ENCODE assay signal across 21 cellular contexts in the genomic region with DNA sequence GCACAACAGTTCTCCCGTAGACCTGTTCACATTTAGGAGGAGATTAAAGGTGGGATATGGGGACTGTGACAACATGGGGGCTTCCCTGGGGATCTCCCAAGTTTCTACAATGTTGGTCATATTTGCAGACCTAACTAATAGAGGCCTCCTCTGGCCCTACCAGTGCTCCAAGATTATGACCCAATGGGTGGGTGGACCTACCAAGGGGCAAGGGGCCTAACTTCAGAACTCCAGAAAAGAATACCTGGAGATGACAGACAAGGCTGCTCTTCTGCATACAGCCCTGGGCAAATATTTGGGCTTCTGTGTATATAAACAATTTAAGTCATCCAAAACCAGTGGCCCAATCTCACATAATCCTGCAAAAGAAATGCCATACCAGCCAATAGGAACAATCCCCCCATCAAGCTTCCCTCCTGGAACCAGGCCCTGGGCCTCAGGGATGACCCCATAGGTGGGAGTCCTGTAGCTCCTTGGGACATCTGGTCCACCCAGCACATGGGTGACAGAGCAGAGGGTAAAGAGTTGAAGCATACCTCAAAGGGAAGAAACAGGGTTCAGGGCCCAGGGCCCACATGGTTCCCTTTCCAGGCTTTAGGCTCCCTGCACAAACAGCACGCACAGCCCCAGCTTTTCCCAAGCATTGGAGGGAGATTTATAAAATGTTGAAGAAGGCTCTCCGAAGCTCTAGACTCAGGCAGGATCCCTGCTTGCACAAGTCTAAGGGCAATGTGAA.
DNase-seq lines count a peak whose midpoint lies in the region; FAIRE-seq and TF ChIP-seq lines count a peak whose summit lies in the region.
"Had no signal": no experiment of that assay in that cellular context is flagged by ENCODE, and none has a peak within 500 bp of the region (broad histone marks: within the 10 kb centered on the region; RNA-seq: fewer than 3 reads in every experiment).

No MANE protein-coding gene starts in this region.

- no peak overlapping the region for H3K4ac ChIP-seq in neuronal stem cell (ENCODE audit: low read length)

- no peak overlapping the region for H3K9ac ChIP-seq in kidney (ENCODE audit: low read length in 2 of 2)
- no peak overlapping the region for H3K9ac ChIP-seq in neuronal stem cell (ENCODE audit: low read depth, low read length, poor library complexity)
- H3K9ac ChIP-seq: GM23248 had no signal

- no peak overlapping the region for H4K91ac ChIP-seq in neuronal stem cell (ENCODE audit: low read depth, low read length, poor library complexity)

- no peaks in the 10 kb centered on the region for H3K79me1 ChIP-seq in neuronal stem cell (ENCODE audit: low read depth, low read length)

- H3K27ac ChIP-seq in kidney (ENCODE audit: low read depth in 2 of 2, low read length in 2 of 2): no peak overlapping the region
- no peak overlapping the region for H3K27ac ChIP-seq in neuronal stem cell (replicated peaks; ENCODE audit: low read length)
- no peak overlapping the region for H3K27ac ChIP-seq in dorsolateral prefrontal cortex
- H3K27ac ChIP-seq: GM23248 had no signal

- intact Hi-C loops in kidney (cut with DNase I): no loop called here
- intact Hi-C loops in dorsolateral prefrontal cortex (cut with DNase I): no loop called here

- H2BK15ac ChIP-seq in neuronal stem cell (ENCODE audit: low read length): no peak overlapping the region

- no peaks in the 10 kb centered on the region for H3K36me3 ChIP-seq in kidney (ENCODE audit: control insufficient read depth in 1 of 2, insufficient read depth in 2 of 2, low read length in 2 of 2)
- H3K36me3 ChIP-seq in neuronal stem cell (replicated peaks in 1 of 2; ENCODE audit: control insufficient read depth in 2 of 2, insufficient read depth in 2 of 2, low read length in 2 of 2): no peaks in the 10 kb centered on the region
- H3K36me3 ChIP-seq: BE2C, HAP-1 had no signal

- no peak overlapping the region for H2BK5ac ChIP-seq in neuronal stem cell (ENCODE audit: low read length)

- WGBS in neuronal stem cell (ENCODE audit: extremely low coverage in 2 of 2, insufficient read length in 2 of 2, insufficient replicate concordance in 1 of 2), 2 donors: no CpG with 5 or more reads among the region's 3 CpGs

- H3K4me1 ChIP-seq in kidney (ENCODE audit: control insufficient read depth in 1 of 2, insufficient read depth in 1 of 2, low read depth in 1 of 2, low read length in 2 of 2) (peaks cover 0 to 7% of the 10 kb centered on the region in 2 donors), neuronal stem cell (ENCODE audit: control insufficient read depth in 2 of 2, insufficient read depth in 1 of 2, low read depth in 1 of 2, low read length in 2 of 2) (peaks cover 0 to 1% of the 10 kb centered on the region in 2 donors)
- H3K4me1 ChIP-seq: BE2C, HAP-1 had no signal

- no peak overlapping the region for H3K4me3 ChIP-seq in kidney (ENCODE audit: low read length in 2 of 2)
- H3K4me3 ChIP-seq in neuronal stem cell (ENCODE audit: low read length in 2 of 2): no peak overlapping the region
- no peak overlapping the region for H3K4me3 ChIP-seq in dorsolateral prefrontal cortex
- H3K4me3 ChIP-seq: GM23248, HAP-1 had no signal

- TF ChIP-seq CTCF in kidney (IDR thresholded peaks at IDR 0.05; ENCODE audit: borderline replicate concordance, extremely low read depth, insufficient read depth) (no peak), dorsolateral prefrontal cortex (IDR thresholded peaks at IDR 0.05 in 54 of 56, conservative IDR thresholded peaks at IDR 0.05 in 2 of 56; ENCODE audit: low read depth in 1 of 56, partially characterized antibody in 56 of 56) (no peak)

- H4K8ac ChIP-seq in neuronal stem cell (ENCODE audit: low read depth, low read length): no peak overlapping the region

- H3K23ac ChIP-seq in neuronal stem cell (ENCODE audit: low read depth, low read length, poor library complexity): no peak overlapping the region

- no peak overlapping the region for H3K4me2 ChIP-seq in neuronal stem cell (ENCODE audit: insufficient read depth, low read length, poor library complexity, severe bottlenecking)

- peak overlapping the region; percentile 49 for H2AK5ac ChIP-seq in neuronal stem cell (ENCODE audit: low read depth, low read length)

- H3K9me3 ChIP-seq in kidney (ENCODE audit: control insufficient read depth in 1 of 2, low read length in 2 of 2): no peaks in the 10 kb centered on the region
- H3K9me3 ChIP-seq in neuronal stem cell (replicated peaks in 1 of 2; ENCODE audit: control insufficient read depth in 2 of 2, insufficient read depth in 1 of 2, low read depth in 1 of 2, low read length in 2 of 2): no peaks in the 10 kb centered on the region
- H3K9me3 ChIP-seq: BE2C, HAP-1 had no signal

- FAIRE-seq in kidney (lab: Jason Lieb, UNC): no peak
- FAIRE-seq: A204.1, G401.6, GM12891, HepG2 had no signal

- H3K27me3 ChIP-seq in neuronal stem cell (ENCODE audit: control insufficient read depth in 3 of 3, insufficient read depth in 3 of 3, low read depth in 1 of 3, low read length in 3 of 3) (peaks cover 0 to 30% (median 0%) of the 10 kb centered on the region in 3 experiments), dorsolateral prefrontal cortex (no peaks in the 10 kb centered on the region)
- H3K27me3 ChIP-seq: BE2C had no signal

- no peak overlapping the region for H3K18ac ChIP-seq in neuronal stem cell (ENCODE audit: low read length)

- no peak overlapping the region for H3K14ac ChIP-seq in neuronal stem cell (ENCODE audit: low read length)

- DNase-seq in ecto neural progenitor cell (ENCODE audit: low spot score): peak; percentile 16
- peak; percentile 16 for DNase-seq in kidney
- DNase-seq in neuronal stem cell (ENCODE audit: low spot score): no peak
- DNase-seq in ureter (ENCODE audit: low spot score): peak; percentile 26
- no peak for DNase-seq in cortex of kidney (lab: John Stamatoyannopoulos, UW)
- DNase-seq in dorsolateral prefrontal cortex: no peak
- no peak for DNase-seq in SKM-1 (lab: John Stamatoyannopoulos, UW; ENCODE audit: unreplicated experiment)
- DNase-seq: ACHN; BE2C; C1 segment of cervical spinal cord; CD4-positive, CD25-positive, alpha-beta regulatory T cell; CD8-positive, alpha-beta memory T cell; COR-L47; DMS 273 treated with DMSO at 0.1 percent for 48 hours; DMS53; GM23248 had no signal

- no peak overlapping the region for H2BK12ac ChIP-seq in neuronal stem cell (ENCODE audit: low read length)

- no peak overlapping the region for H2BK120ac ChIP-seq in neuronal stem cell (ENCODE audit: low read depth, low read length)

- H2AFZ ChIP-seq in neuronal stem cell (ENCODE audit: low read length): no peak overlapping the region
- H2AFZ ChIP-seq: GM23248 had no signal

Comparison
In these comparisons a context has a peak if more than half of its experiments do, and no peak if none do; other contexts are left out.
1. DNase-seq: peak in ecto neural progenitor cell (single experiment), kidney (single experiment) and ureter (single experiment); none in neuronal stem cell (single experiment), cortex of kidney (single experiment), dorsolateral prefrontal cortex (0 of 10) and SKM-1 (single experiment).